In genomic region chr12:92073123-92073522, GRCh38 we compare ENCODE assay signal across 17 cellular contexts.
A peak's percentile ranks its signal among the peaks of the same experiment; 100 is the strongest.
DNase-seq lines count a peak whose midpoint lies in the region; ATAC-seq and TF ChIP-seq lines count a peak whose summit lies in the region.
"Had no signal": no experiment of that assay in that cellular context is flagged by ENCODE, and none has a peak within 500 bp of the region (broad histone marks: within the 10 kb centered on the region; RNA-seq: fewer than 3 reads in every experiment).

No MANE protein-coding gene starts in this region.

- no peak for TF ChIP-seq CTCF in HL-60 (IDR thresholded peaks at IDR 0.05; ENCODE audit: insufficient read depth, low read length)

- no peaks in the 10 kb centered on the region for H3K27me3 ChIP-seq in HL-60 (ENCODE audit: insufficient read depth, poor library complexity, severe bottlenecking)
- H3K27me3 ChIP-seq: BLaER1 treated with 17β-estradiol and CSF1 and Interleukin-3, amounts not matched to agents 10 nM and 100 nM had no signal

- peaks cover 21% of the 10 kb centered on the region for H3K36me3 Mint-ChIP-seq in activated naive CD4-positive, alpha-beta T cell treated with anti-CD3 and anti-CD28 coated beads, Interleukin-2, amount 50 U/mL, for 24 hours
- H3K36me3 Mint-ChIP-seq in activated naive CD8-positive, alpha-beta T cell: peaks cover 24% of the 10 kb centered on the region

- H3K27ac Mint-ChIP-seq in activated naive CD4-positive, alpha-beta T cell treated with anti-CD3 and anti-CD28 coated beads, Interleukin-2, amount 50 U/mL, for 24 hours: peak overlapping the region; percentile 72
- peak overlapping the region; percentile 66 for H3K27ac Mint-ChIP-seq in activated naive CD8-positive, alpha-beta T cell

- peak; percentile 20 for ATAC-seq in stimulated activated naive CD8-positive, alpha-beta T cell treated with anti-CD3 and anti-CD28 coated beads, Interleukin-15, Interleukin-2, amounts not matched to agents 100 U/mL and 50 U/mL, for 24 hours
- no peak for ATAC-seq in HG03342 (IDR thresholded peaks at IDR 0.05; ENCODE audit: unreplicated experiment)
- ATAC-seq: HCT116, Right ventricle myocardium inferior had no signal

- H3K27ac ChIP-seq in HL-60 (replicated peaks): peak overlapping the region; percentile 93
- H3K27ac ChIP-seq: BLaER1 treated with 17β-estradiol and CSF1 and Interleukin-3, amounts not matched to agents 10 nM and 100 nM had no signal

- no peaks in the 10 kb centered on the region for H3K27me3 Mint-ChIP-seq in activated naive CD4-positive, alpha-beta T cell treated with anti-CD3 and anti-CD28 coated beads, Interleukin-2, amount 50 U/mL, for 24 hours
- H3K27me3 Mint-ChIP-seq in activated naive CD8-positive, alpha-beta T cell: no peaks in the 10 kb centered on the region
- H3K27me3 Mint-ChIP-seq: CD8-positive, alpha-beta memory T cell had no signal

- H3K4me3 Mint-ChIP-seq in activated naive CD4-positive, alpha-beta T cell treated with anti-CD3 and anti-CD28 coated beads, Interleukin-2, amount 50 U/mL, for 24 hours: peak overlapping the region; percentile 19
- H3K4me3 Mint-ChIP-seq in activated naive CD8-positive, alpha-beta T cell: no peak overlapping the region
- H3K4me3 Mint-ChIP-seq: CD8-positive, alpha-beta memory T cell had no signal

- H3K4me1 Mint-ChIP-seq in activated naive CD4-positive, alpha-beta T cell treated with anti-CD3 and anti-CD28 coated beads, Interleukin-2, amount 50 U/mL, for 24 hours: peaks cover 71% of the 10 kb centered on the region
- H3K4me1 Mint-ChIP-seq in activated naive CD8-positive, alpha-beta T cell (ENCODE audit: low read depth): peaks cover 47% of the 10 kb centered on the region

- H3K4me3 ChIP-seq in HL-60 (replicated peaks; ENCODE audit: insufficient read depth, low read length): no peak overlapping the region
- H3K4me3 ChIP-seq: BLaER1 treated with 17β-estradiol and CSF1 and Interleukin-3, amounts not matched to agents 10 nM and 100 nM had no signal

- no peak for DNase-seq in activated naive CD4-positive, alpha-beta T cell treated with anti-CD3 and anti-CD28 coated beads, Interleukin-2, amount 50 U/mL, for 16 hours
- DNase-seq in HL-60 (ENCODE audit: low read depth in 1 of 2, low spot score in 1 of 2): no peak
- no peak for DNase-seq in stimulated activated naive CD8-positive, alpha-beta T cell treated with anti-CD3 and anti-CD28 coated beads, Interleukin-15, Interleukin-2, amounts not matched to agents 100 U/mL and 50 U/mL, for 24 hours
- DNase-seq in A172 (ENCODE audit: low spot score): no peak
- no peak for DNase-seq in DMS 273 (lab: John Stamatoyannopoulos, UW; ENCODE audit: unreplicated experiment)
- DNase-seq: Calu3; CD8-positive, alpha-beta memory T cell; Kasumi-1; NCI-H1694 treated with DMSO at 0.1 percent for 48 hours; NCI-H446 treated with DMSO at 0.1 percent for 48 hours; NCI-H526 treated with DMSO at 0.1 percent for 48 hours had no signal

- peaks cover 27% of the 10 kb centered on the region for H3K9me3 Mint-ChIP-seq in activated naive CD4-positive, alpha-beta T cell treated with anti-CD3 and anti-CD28 coated beads, Interleukin-2, amount 50 U/mL, for 24 hours
- H3K9me3 Mint-ChIP-seq in activated naive CD8-positive, alpha-beta T cell (ENCODE audit: low read depth): peaks cover 3% of the 10 kb centered on the region
